ENCODE assay signal across 12 cellular contexts in the genomic region with DNA sequence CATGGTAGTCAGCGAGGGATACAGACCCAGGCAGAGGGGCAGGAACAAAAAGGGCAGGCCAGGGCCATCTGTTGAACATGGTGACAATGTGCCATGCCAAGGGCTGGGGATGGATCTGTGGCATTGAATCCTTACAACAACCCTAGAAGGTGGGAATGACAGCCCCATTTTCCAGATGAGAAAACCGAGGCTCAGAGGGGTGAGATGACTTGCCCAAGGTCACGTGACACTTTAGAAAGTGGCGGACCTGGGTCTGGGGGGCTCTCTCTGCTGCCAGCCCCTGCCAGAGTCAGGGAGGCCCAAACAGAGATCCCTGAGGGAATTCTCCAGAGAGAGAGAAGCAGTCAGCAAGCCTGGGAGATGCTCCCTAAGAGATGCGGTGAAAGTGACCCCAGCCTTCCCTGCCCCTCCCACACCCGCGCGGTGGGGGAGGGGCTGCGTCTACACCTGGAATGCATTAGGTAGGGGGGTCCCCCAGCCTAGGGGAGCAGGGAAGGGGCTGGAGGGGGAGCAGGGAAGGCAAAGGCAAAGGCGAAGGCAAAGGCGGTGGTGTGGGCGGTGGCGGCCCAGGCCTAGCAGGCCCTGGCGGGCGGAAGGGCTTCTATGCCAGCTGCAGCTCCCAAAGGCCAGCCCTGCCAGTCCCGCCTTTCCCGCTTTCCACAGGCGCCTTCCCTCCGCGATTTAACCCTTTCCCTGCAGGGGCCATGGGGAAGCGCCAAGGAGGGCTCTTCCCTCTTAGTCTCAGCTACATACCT. TPM values are rescaled to one million over a fixed set of nuclear protein-coding genes. Genes with fewer than 3 reads are reported as not detected.
DNase-seq lines count a peak whose midpoint lies in the region; ATAC-seq and TF ChIP-seq lines count a peak whose summit lies in the region.
"Had no signal": no experiment of that assay in that cellular context is flagged by ENCODE, and none has a peak within 500 bp of the region (broad histone marks: within the 10 kb centered on the region; RNA-seq: fewer than 3 reads in every experiment).

No MANE protein-coding gene starts in this region.

- no peak for TF ChIP-seq POLR2A in IMR-90 (IDR thresholded peaks at IDR 0.05; ENCODE audit: low read depth, low read length)

- H2AK9ac ChIP-seq in IMR-90 (replicated peaks; ENCODE audit: low read depth, low read length, poor library complexity): peak overlapping the region; percentile 85

- no peaks in the 10 kb centered on the region for H3K4me1 Mint-ChIP-seq in activated naive CD4-positive, alpha-beta T cell treated with anti-CD3 and anti-CD28 coated beads, Interleukin-2, amount 10 ng/mL, durations not matched to agents 7 days and 5 days
- H3K4me1 Mint-ChIP-seq: activated CD8-positive, alpha-beta memory T cell treated with anti-CD3 and anti-CD28 coated beads, Interleukin-2, amount 10 ng/mL, durations not matched to agents 7 days and 5 days had no signal

- peak overlapping the region; percentile 64 for H2AFZ ChIP-seq in IMR-90 (replicated peaks; ENCODE audit: low read length, poor library complexity)

- CTCF ChIA-PET in IMR-90 (lab: Yijun Ruan, JAX): no interaction called here
- CTCF ChIA-PET in activated naive CD4-positive, alpha-beta T cell treated with anti-CD3 and anti-CD28 coated beads, Interleukin-2, amount 10 ng/mL, durations not matched to agents 7 days and 5 days (lab: Charles Lee): no interaction called here

- DNase-seq in IMR-90: no peak
- no peak for DNase-seq in lower lobe of right lung
- DNase-seq in activated naive CD4-positive, alpha-beta T cell treated with anti-CD3 and anti-CD28 coated beads, Interleukin-2, amount 10 ng/mL, durations not matched to agents 7 days and 5 days: no peak
- no peak for DNase-seq in H4 (ENCODE audit: low spot score)
- DNase-seq: activated CD8-positive, alpha-beta memory T cell treated with anti-CD3 and anti-CD28 coated beads, Interleukin-2, amount 10 ng/mL, durations not matched to agents 7 days and 5 days; NCI-H1930 had no signal

- dilution Hi-C loops in IMR-90 (cut with HindIII; ENCODE audit: low sequenced_read_pairs, unreplicated experiment): no loop called here

- H3K36me3 Mint-ChIP-seq in activated naive CD4-positive, alpha-beta T cell treated with anti-CD3 and anti-CD28 coated beads, Interleukin-2, amount 10 ng/mL, durations not matched to agents 7 days and 5 days: no peaks in the 10 kb centered on the region
- H3K36me3 Mint-ChIP-seq: activated CD8-positive, alpha-beta memory T cell treated with anti-CD3 and anti-CD28 coated beads, Interleukin-2, amount 10 ng/mL, durations not matched to agents 7 days and 5 days had no signal

- peak overlapping the region; percentile 77; the same call in 1 of the 2 replicates for H3K27ac ChIP-seq in IMR-90 (ENCODE audit: insufficient read depth, low read length)
- H3K27ac ChIP-seq in ectodermal cell (ENCODE audit: insufficient read depth, low read depth, low read length, poor library complexity, severe bottlenecking): peak overlapping the region; percentile 8
- peak overlapping the region; percentile 46 for H3K27ac ChIP-seq in lower lobe of right lung
- H3K27ac ChIP-seq in stomach smooth muscle (ENCODE audit: low read length): peak overlapping the region; percentile 31
- H3K27ac ChIP-seq: brain microvascular endothelial cell, prostate gland had no signal

- H4K5ac ChIP-seq in IMR-90 (ENCODE audit: low read depth, low read length): peak overlapping the region; percentile 73

- H3K4me3 ChIP-seq in IMR-90 (ENCODE audit: insufficient read depth, low read depth, low read length) (no peak overlapping the region), ectodermal cell (ENCODE audit: insufficient read depth, low read depth, low read length) (no peak overlapping the region), lower lobe of right lung (peak overlapping the region; percentile 8), stomach smooth muscle (ENCODE audit: low read length in 2 of 2) (peak overlapping the region; percentile 25 to 58)
- H3K4me3 ChIP-seq: prostate gland had no signal

- H3K36me3 ChIP-seq in IMR-90 (ENCODE audit: control insufficient read depth, insufficient read depth, low read length): no peaks in the 10 kb centered on the region
- H3K36me3 ChIP-seq in ectodermal cell (ENCODE audit: control insufficient read depth, insufficient read depth, low read length): no peaks in the 10 kb centered on the region
- no peaks in the 10 kb centered on the region for H3K36me3 ChIP-seq in lower lobe of right lung
- H3K36me3 ChIP-seq in stomach smooth muscle (ENCODE audit: control insufficient read depth in 2 of 2, insufficient read depth in 2 of 2, low read length in 2 of 2): no peaks in the 10 kb centered on the region
- H3K36me3 ChIP-seq: brain microvascular endothelial cell, prostate gland had no signal

- no peak overlapping the region for H3K4me3 Mint-ChIP-seq in activated naive CD4-positive, alpha-beta T cell treated with anti-CD3 and anti-CD28 coated beads, Interleukin-2, amount 10 ng/mL, durations not matched to agents 7 days and 5 days
- H3K4me3 Mint-ChIP-seq: activated CD8-positive, alpha-beta memory T cell treated with anti-CD3 and anti-CD28 coated beads, Interleukin-2, amount 10 ng/mL, durations not matched to agents 7 days and 5 days had no signal

- in situ Hi-C loops in IMR-90 (cut with MboI; ENCODE audit: low sequenced_read_pairs): no loop called here

- H3K4me2 ChIP-seq in IMR-90 (ENCODE audit: low read depth, low read length): peak overlapping the region; percentile 33

- H3K9ac ChIP-seq in IMR-90 (ENCODE audit: low read depth, low read length) (peak overlapping the region; percentile 57), stomach smooth muscle (ENCODE audit: low read length in 2 of 2) (peak overlapping the region; percentile 45 to 51)

- H3K9me3 ChIP-seq in IMR-90 (ENCODE audit: control insufficient read depth, insufficient read depth, low read length): no peaks in the 10 kb centered on the region
- H3K9me3 ChIP-seq in ectodermal cell (ENCODE audit: control insufficient read depth, low read length): no peaks in the 10 kb centered on the region
- no peaks in the 10 kb centered on the region for H3K9me3 ChIP-seq in lower lobe of right lung
- H3K9me3 ChIP-seq in stomach smooth muscle (ENCODE audit: control insufficient read depth in 2 of 2, low read length in 2 of 2): no peaks in the 10 kb centered on the region
- H3K9me3 ChIP-seq: prostate gland had no signal

- peaks cover 8% of the 10 kb centered on the region for H3K27me3 Mint-ChIP-seq in activated naive CD4-positive, alpha-beta T cell treated with anti-CD3 and anti-CD28 coated beads, Interleukin-2, amount 10 ng/mL, durations not matched to agents 7 days and 5 days
- H3K27me3 Mint-ChIP-seq: activated CD8-positive, alpha-beta memory T cell treated with anti-CD3 and anti-CD28 coated beads, Interleukin-2, amount 10 ng/mL, durations not matched to agents 7 days and 5 days had no signal

- intact Hi-C loops in IMR-90 (cut with micrococcal nuclease): no loop called here
- intact Hi-C loops in lower lobe of right lung (cut with DNase I): no loop called here

- peak overlapping the region; percentile 22 for H2BK20ac ChIP-seq in IMR-90 (ENCODE audit: low read depth, low read length)

- peak overlapping the region; percentile 96 for H3K14ac ChIP-seq in IMR-90 (replicated peaks; ENCODE audit: low read depth, low read length)

- peak overlapping the region; percentile 100 for H2AK5ac ChIP-seq in IMR-90 (ENCODE audit: low read depth, low read length)

- POLR2A ChIA-PET in IMR-90 (lab: Charles Lee; ENCODE audit: unreplicated experiment): no interaction called here

- peak overlapping the region; percentile 80 for H3K18ac ChIP-seq in IMR-90 (ENCODE audit: low read depth, low read length)

- H4K8ac ChIP-seq in IMR-90 (ENCODE audit: low read depth in 2 of 2, low read length in 2 of 2): peak overlapping the region; percentile 93 to 95

- peak overlapping the region; percentile 82 for H4K91ac ChIP-seq in IMR-90 (ENCODE audit: insufficient read depth, low read depth, low read length)

- peak; percentile 16; the same call in 1 of the 2 replicates for ATAC-seq in IMR-90 (ENCODE audit: low read depth)
- peak in 1 of 2 donors; percentile 31 for ATAC-seq in lower lobe of right lung
- no peak for ATAC-seq in HG02852 (IDR thresholded peaks at IDR 0.05; ENCODE audit: unreplicated experiment)
- ATAC-seq in GM19023 (IDR thresholded peaks at IDR 0.05; ENCODE audit: unreplicated experiment): no peak
- ATAC-seq: activated CD8-positive, alpha-beta memory T cell treated with anti-CD3 and anti-CD28 coated beads, Interleukin-2, amount 10 ng/mL, durations not matched to agents 7 days and 5 days had no signal

- H3K27me3 ChIP-seq in IMR-90 (ENCODE audit: control insufficient read depth, insufficient read depth, low read length) (no peaks in the 10 kb centered on the region), ectodermal cell (ENCODE audit: control insufficient read depth, insufficient read depth, low read length, poor library complexity, severe bottlenecking) (no peaks in the 10 kb centered on the region), lower lobe of right lung (ENCODE audit: low read depth) (no peaks in the 10 kb centered on the region), stomach smooth muscle (ENCODE audit: control insufficient read depth in 1 of 2, insufficient read depth in 2 of 2, low read length in 2 of 2) (peaks cover 0 to 12% of the 10 kb centered on the region in 2 donors)
- H3K27me3 ChIP-seq: brain microvascular endothelial cell had no signal

- WGBS in IMR-90 (ENCODE audit: extremely low coverage in 2 of 2, insufficient read length in 1 of 2), 2 experiments: 31% methylated on average over 11 of the region's 21 CpGs; no CpG with 5 or more reads in 1 of the 2 experiments
- 21 to 26% methylated on average over 21 of the region's 21 CpGs for WGBS in ectodermal cell, 2 experiments

- BruUV-seq in IMR-90 (replicated peaks; lab: Mats Ljungman, UMichigan): no TSS peak

- peaks cover 13% of the 10 kb centered on the region for H3K9me1 ChIP-seq in IMR-90 (ENCODE audit: insufficient read depth, low read length)

- H3K4me1 ChIP-seq in IMR-90 (ENCODE audit: control insufficient read depth, insufficient read depth, low read length): peaks cover 21% of the 10 kb centered on the region
- peaks cover 6% of the 10 kb centered on the region for H3K4me1 ChIP-seq in ectodermal cell (ENCODE audit: control insufficient read depth, insufficient read depth, low read length)
- H3K4me1 ChIP-seq in lower lobe of right lung: no peaks in the 10 kb centered on the region
- H3K4me1 ChIP-seq in stomach smooth muscle (ENCODE audit: control insufficient read depth, insufficient read depth, low read length): peaks cover 35% of the 10 kb centered on the region
- H3K4me1 ChIP-seq: prostate gland had no signal

- H3K56ac ChIP-seq in IMR-90 (ENCODE audit: extremely low read depth, insufficient read depth, low read length): peak overlapping the region; percentile 76; the same call in 1 of the 2 replicates

- peak overlapping the region; percentile 96 for H3K23ac ChIP-seq in IMR-90 (ENCODE audit: low read depth, low read length)

- H2BK5ac ChIP-seq in IMR-90 (ENCODE audit: low read depth, low read length, poor library complexity, severe bottlenecking): peak overlapping the region; percentile 76

- H3K27ac Mint-ChIP-seq in activated naive CD4-positive, alpha-beta T cell treated with anti-CD3 and anti-CD28 coated beads, Interleukin-2, amount 10 ng/mL, durations not matched to agents 7 days and 5 days: no peak overlapping the region
- H3K27ac Mint-ChIP-seq: activated CD8-positive, alpha-beta memory T cell treated with anti-CD3 and anti-CD28 coated beads, Interleukin-2, amount 10 ng/mL, durations not matched to agents 7 days and 5 days had no signal

- peak overlapping the region; percentile 33 for H2BK120ac ChIP-seq in IMR-90 (ENCODE audit: low read depth, low read length)

- no peak for TF ChIP-seq RAD21 in IMR-90 (IDR thresholded peaks at IDR 0.05; ENCODE audit: low read length)

- no peaks in the 10 kb centered on the region for H4K20me1 ChIP-seq in IMR-90 (ENCODE audit: insufficient read depth, low read length)

- no peaks in the 10 kb centered on the region for H3K9me3 Mint-ChIP-seq in activated naive CD4-positive, alpha-beta T cell treated with anti-CD3 and anti-CD28 coated beads, Interleukin-2, amount 10 ng/mL, durations not matched to agents 7 days and 5 days

- H3K79me1 ChIP-seq in IMR-90 (ENCODE audit: low read depth in 1 of 2, low read length in 2 of 2): peaks cover 11 to 45% of the 10 kb centered on the region in 2 experiments

- peak overlapping the region; percentile 92 for H3K4ac ChIP-seq in IMR-90 (ENCODE audit: low read depth, low read length)

- peak overlapping the region; percentile 5; the same call in 1 of the 3 replicates for H2BK15ac ChIP-seq in IMR-90 (ENCODE audit: low read depth, low read length)

- no peak for TF ChIP-seq CTCF in IMR-90 (conservative IDR thresholded peaks at IDR 0.05; ENCODE audit: low read depth, low read length)
- TF ChIP-seq CTCF in lower lobe of right lung (IDR thresholded peaks at IDR 0.05): no peak

RNA-seq across cellular contexts. Expression of gene FGD1, which starts 13.0 kb away (rescaled TPM):
- total RNA-seq in IMR-90 (2012; rRNA removed): 2.0 and 2.5 TPM in 2 replicates
- polyA plus RNA-seq in IMR-90 (2012; rRNA removed): 11.7 and 12.3 TPM in 2 replicates
- polyA plus RNA-seq in IMR-90 (2012; cell fraction: cytosol; rRNA removed): 8.4 and 12.6 TPM in 2 replicates
- polyA plus RNA-seq in IMR-90 (2012; cell fraction: nucleus; rRNA removed; ENCODE audit: low replicate concordance): 13.7 and 21.9 TPM in 2 replicates
- 33.2 TPM for polyA plus RNA-seq in ectodermal cell (2013, experiment 1 of 4)
- polyA plus RNA-seq in ectodermal cell (2013, experiment 2 of 4): 31.3 TPM
- polyA plus RNA-seq in ectodermal cell (2013, experiment 3 of 4): 26.2 TPM
- polyA plus RNA-seq in ectodermal cell (2013, experiment 4 of 4): 28.7 TPM
- total RNA-seq in lower lobe of right lung: 3.2 TPM
- 2.6 and 4.1 TPM in 2 replicates for total RNA-seq in H4 (2014; rRNA removed; shearing (Covaris generic))

RNA-seq across cellular contexts. Expression of gene TSR2, which starts 42.8 kb away (rescaled TPM):
- total RNA-seq in IMR-90 (2012; rRNA removed): 8.8 and 14.4 TPM in 2 replicates
- 20.4 and 22.1 TPM in 2 replicates for polyA plus RNA-seq in IMR-90 (2012; rRNA removed)
- 12.5 and 20.2 TPM in 2 replicates for polyA plus RNA-seq in IMR-90 (2012; cell fraction: cytosol; rRNA removed)
- 4.4 and 10.8 TPM in 2 replicates for polyA plus RNA-seq in IMR-90 (2012; cell fraction: nucleus; rRNA removed; ENCODE audit: low replicate concordance)
- polyA plus RNA-seq in ectodermal cell (2013, experiment 1 of 4): 36.6 TPM
- 36.8 TPM for polyA plus RNA-seq in ectodermal cell (2013, experiment 2 of 4)
- polyA plus RNA-seq in ectodermal cell (2013, experiment 3 of 4): 26.3 TPM
- polyA plus RNA-seq in ectodermal cell (2013, experiment 4 of 4): 30.2 TPM
- total RNA-seq in lower lobe of right lung: 38.5 TPM
- 21.5 and 27.4 TPM in 2 replicates for total RNA-seq in H4 (2014; rRNA removed; shearing (Covaris generic))

RNA-seq across cellular contexts. Expression of gene GNL3L, which starts 47.0 kb away (rescaled TPM):
- total RNA-seq in IMR-90 (2012; rRNA removed) (47.2 and 48.8 TPM in 2 replicates), lower lobe of right lung (29.5 TPM)
- 15.4 and 16.5 TPM in 2 replicates for polyA plus RNA-seq in IMR-90 (2012; rRNA removed)
- 9.5 and 11.9 TPM in 2 replicates for polyA plus RNA-seq in IMR-90 (2012; cell fraction: cytosol; rRNA removed)
- 12.3 and 18.2 TPM in 2 replicates for polyA plus RNA-seq in IMR-90 (2012; cell fraction: nucleus; rRNA removed; ENCODE audit: low replicate concordance)
- 28.1 TPM for polyA plus RNA-seq in ectodermal cell (2013, experiment 1 of 4)
- 31.8 TPM for polyA plus RNA-seq in ectodermal cell (2013, experiment 2 of 4)
- 17.2 TPM for polyA plus RNA-seq in ectodermal cell (2013, experiment 3 of 4)
- polyA plus RNA-seq in ectodermal cell (2013, experiment 4 of 4): 17.8 TPM
- total RNA-seq in H4 (2014; rRNA removed; shearing (Covaris generic)): 41.2 and 42.2 TPM in 2 replicates

Comparison
In these comparisons a context has a peak if more than half of its experiments do, and no peak if none do; other contexts are left out.
1. H3K27ac ChIP-seq: peak in every context shown above with its lines; median percentile 77 in IMR-90; 46 in lower lobe of right lung; 31 in stomach smooth muscle; 8 in ectodermal cell.
2. H3K4me3 ChIP-seq: peak in lower lobe of right lung (single experiment) and stomach smooth muscle (2 of 2); none in IMR-90 (single experiment) and ectodermal cell (single experiment).